In the genomic region with DNA sequence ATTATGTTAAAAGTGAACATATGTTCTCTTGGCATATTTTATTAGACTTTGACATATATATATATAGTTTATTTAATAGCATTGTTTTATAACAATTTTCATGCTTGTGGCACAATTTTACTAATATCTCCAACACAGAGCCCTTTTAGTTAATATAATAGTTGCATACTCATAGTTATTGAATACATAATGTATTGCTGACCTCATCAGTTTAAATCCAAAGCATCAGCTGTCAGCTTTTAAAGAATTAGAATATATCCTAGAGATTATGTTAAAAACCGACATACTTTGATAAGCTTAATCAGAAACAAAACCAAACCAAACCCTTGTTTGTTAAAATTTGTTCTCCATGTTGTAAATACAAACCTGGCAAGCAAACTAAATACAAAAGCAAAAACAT, we compare ENCODE assay signal across 27 cellular contexts.
DNase-seq lines count a peak whose midpoint lies in the region; ATAC-seq, FAIRE-seq and TF ChIP-seq lines count a peak whose summit lies in the region.
"Had no signal": no experiment of that assay in that cellular context is flagged by ENCODE, and none has a peak within 500 bp of the region (broad histone marks: within the 10 kb centered on the region; RNA-seq: fewer than 3 reads in every experiment).

No MANE protein-coding gene starts in this region.

- TF ChIP-seq RAD21 in HepG2 (CRISPR knock-in tag; IDR thresholded peaks at IDR 0.05) (no peak), A549 (conservative IDR thresholded peaks at IDR 0.05 in 1 of 2, IDR thresholded peaks at IDR 0.05 in 1 of 2) (no peak), K562 (CRISPR knock-in tag; conservative IDR thresholded peaks at IDR 0.05 in 1 of 2, IDR thresholded peaks at IDR 0.05 in 1 of 2) (no peak)

- in situ Hi-C loops in HepG2 (cut with HindIII; ENCODE audit: extremely low pct_ligation_motif_present, low pct_unique_long_range_greater_than_20kb): no loop called here
- in situ Hi-C loops in K562 (cut with MboI): no loop called here

- no peak for FAIRE-seq in HepG2 (lab: Jason Lieb, UNC)
- FAIRE-seq in A549 (lab: Jason Lieb, UNC): no peak
- no peak for FAIRE-seq in K562 (lab: Jason Lieb, UNC)
- FAIRE-seq in islet of Langerhans (lab: Jason Lieb, UNC): peak; percentile 92
- FAIRE-seq: GM12892, GM18507 had no signal

- 92% methylated on average over 1 of the region's 1 CpG for WGBS in HepG2 (ENCODE audit: low lambda C conversion rate)
- WGBS in right lobe of liver (ENCODE audit: insufficient coverage, low coverage, low lambda C conversion rate, missing lambda C conversion rate): 87% methylated on average over 1 of the region's 1 CpG
- whole genome bisulfite sequencing in A549 (ENCODE audit: missing lambda C conversion rate): 19% methylated on average over 1 of the region's 1 CpG
- WGBS in K562 (ENCODE audit: insufficient coverage, low coverage, missing lambda C conversion rate): 0% methylated on average over 1 of the region's 1 CpG

- TF ChIP-seq POLR2A in HepG2 (IDR thresholded peaks at IDR 0.05; ENCODE audit: insufficient read depth in 1 of 2, low read depth in 2 of 2, low read length in 2 of 2) (no peak), right lobe of liver (IDR thresholded peaks at IDR 0.05) (no peak), A549 (IDR thresholded peaks at IDR 0.05; ENCODE audit: low read length) (no peak), K562 (conservative IDR thresholded peaks at IDR 0.05) (no peak)

- H2AFZ ChIP-seq in HepG2 (ENCODE audit: low read length) (no peak overlapping the region), K562 (ENCODE audit: low read depth, low read length) (no peak overlapping the region)

- DNase-seq in HepG2 (ENCODE audit: low spot score): no peak
- no peak for DNase-seq in right lobe of liver
- no peak for DNase-seq in A549 (ENCODE audit: low read depth in 1 of 2, low spot score in 1 of 2)
- DNase-seq in K562 (ENCODE audit: extremely low read depth in 1 of 4, low spot score in 3 of 4): no peak
- no peak for DNase-seq in activated gamma-delta T cell treated with Interleukin-2 at 50 U/mL for 16 hours
- no peak for DNase-seq in NCI-H128 (lab: John Stamatoyannopoulos, UW; ENCODE audit: unreplicated experiment)
- DNase-seq in NCI-H524 treated with DMSO at 0.1 percent for 48 hours (lab: John Stamatoyannopoulos, UW): no peak
- DNase-seq: 8988T; ACHN; BE2C; C1 segment of cervical spinal cord; CD4-positive, alpha-beta memory T cell; CD4-positive, CD25-positive, alpha-beta regulatory T cell; CD8-positive, alpha-beta memory T cell; COR-L47; DMS 273 treated with DMSO at 0.1 percent for 48 hours; DMS153; DMS53; DMS79; DND-41; EL; GDM1 had no signal

- no TSS peak for BruUV-seq in HepG2 (replicated peaks; lab: Mats Ljungman, UMichigan)
- no TSS peak for BruUV-seq in K562 (replicated peaks; lab: Mats Ljungman, UMichigan)

- POLR2A ChIA-PET in HepG2 (lab: Yijun Ruan, JAX): no interaction called here
- POLR2A ChIA-PET in A549 (lab: Yijun Ruan, JAX): no interaction called here
- POLR2A ChIA-PET in K562 (lab: Yijun Ruan, JAX): no interaction called here

- no peaks in the 10 kb centered on the region for H4K20me1 ChIP-seq in HepG2 (ENCODE audit: insufficient read depth, low read length)
- no peaks in the 10 kb centered on the region for H4K20me1 ChIP-seq in K562 (replicated peaks; ENCODE audit: control insufficient read depth, insufficient read depth, low read length)
- H4K20me1 ChIP-seq: BLaER1 had no signal

- H3K4me3 ChIP-seq in HepG2 (replicated peaks in 1 of 3; ENCODE audit: insufficient read depth in 1 of 3, low read depth in 2 of 3, low read length in 3 of 3) (no peak overlapping the region), right lobe of liver (no peak overlapping the region), A549 (no peak overlapping the region), K562 (no peak overlapping the region)
- H3K4me3 ChIP-seq: BLaER1, GM12878 had no signal

- H3K27ac ChIP-seq in HepG2 (ENCODE audit: extremely low read length, insufficient read depth, low read length) (no peak overlapping the region), right lobe of liver (no peak overlapping the region), A549 (no peak overlapping the region), K562 (ENCODE audit: extremely low read depth, low read depth, low read length) (no peak overlapping the region)
- H3K27ac ChIP-seq: BLaER1 had no signal

- H3K9ac ChIP-seq in HepG2 (ENCODE audit: insufficient read depth, low read depth, low read length): no peak overlapping the region
- no peak overlapping the region for H3K9ac ChIP-seq in K562 (ENCODE audit: insufficient read depth in 1 of 2, low read depth in 2 of 2, low read length in 2 of 2)
- H3K9ac ChIP-seq: BLaER1 had no signal

- ATAC-seq in HepG2 (no peak), right lobe of liver (no peak), A549 (no peak), K562 (no peak)
- ATAC-seq: GM12878 had no signal

- H3K27me3 ChIP-seq in HepG2 (ENCODE audit: control insufficient read depth in 1 of 2, insufficient read depth in 2 of 2, low read length in 2 of 2) (no peaks in the 10 kb centered on the region), right lobe of liver (no peaks in the 10 kb centered on the region), K562 (ENCODE audit: control insufficient read depth in 2 of 2, insufficient read depth in 2 of 2, low read length in 2 of 2) (peaks cover 0 to 5% of the 10 kb centered on the region in 2 experiments; a peak in 1 of 5 replicates)
- H3K27me3 ChIP-seq: BE2C, BLaER1 had no signal

- intact Hi-C loops in HepG2 (cut with micrococcal nuclease; ENCODE audit: unreplicated experiment) (no loop called here), right lobe of liver (cut with DNase I) (no loop called here), K562 (cut with micrococcal nuclease) (no loop called here)

- CTCF ChIA-PET in HepG2 (lab: Yijun Ruan, JAX; ENCODE audit: low intra/inter-chr PET ratio, low total read pairs) (no interaction called here), A549 (lab: Yijun Ruan, JAX) (no interaction called here), K562 (lab: Yijun Ruan, JAX; ENCODE audit: low intra/inter-chr PET ratio) (no interaction called here)

- TF ChIP-seq CTCF in HepG2 (CRISPR knock-in tag; IDR thresholded peaks at IDR 0.05) (no peak), right lobe of liver (IDR thresholded peaks at IDR 0.05) (no peak), A549 (IDR thresholded peaks at IDR 0.05) (no peak), K562 (IDR thresholded peaks at IDR 0.05 in 2 of 3, conservative IDR thresholded peaks at IDR 0.05 in 1 of 3; ENCODE audit: insufficient read depth in 2 of 3, low read depth in 1 of 3, low read length in 3 of 3) (no peak)

- H3K9me3 ChIP-seq in HepG2 (ENCODE audit: low read length) (no peaks in the 10 kb centered on the region), right lobe of liver (no peaks in the 10 kb centered on the region), A549 (no peaks in the 10 kb centered on the region), K562 (replicated peaks; ENCODE audit: control insufficient read depth, insufficient read depth, low read depth, low read length) (no peaks in the 10 kb centered on the region)
- H3K9me3 ChIP-seq: BE2C, BLaER1 had no signal

- no peaks in the 10 kb centered on the region for H3K79me2 ChIP-seq in HepG2 (ENCODE audit: insufficient read depth, low read length)
- no peaks in the 10 kb centered on the region for H3K79me2 ChIP-seq in K562 (ENCODE audit: control insufficient read depth, insufficient read depth, low read length)

- H3K4me2 ChIP-seq in HepG2 (ENCODE audit: low read depth, low read length) (no peak overlapping the region), A549 (no peak overlapping the region), K562 (ENCODE audit: insufficient read depth, low read length) (no peak overlapping the region)
- H3K4me2 ChIP-seq: BLaER1 had no signal

- H3K4me1 ChIP-seq in HepG2 (ENCODE audit: insufficient read depth, low read length) (no peaks in the 10 kb centered on the region), right lobe of liver (peaks cover 0 to 2% (median 0%) of the 10 kb centered on the region in 4 donors), A549 (no peaks in the 10 kb centered on the region), K562 (replicated peaks in 1 of 2; ENCODE audit: control insufficient read depth in 2 of 2, insufficient read depth in 2 of 2, low read length in 2 of 2) (no peaks in the 10 kb centered on the region)
- H3K4me1 ChIP-seq: BLaER1 had no signal

- H3K36me3 ChIP-seq in HepG2 (replicated peaks in 1 of 2; ENCODE audit: control insufficient read depth in 1 of 2, insufficient read depth in 2 of 2, low read length in 2 of 2) (peaks cover 5 to 26% of the 10 kb centered on the region in 2 experiments; a peak in 3 of 5 replicates), right lobe of liver (peaks cover 0 to 11% (median 5%) of the 10 kb centered on the region in 4 donors), K562 (ENCODE audit: control insufficient read depth, insufficient read depth, low read length) (no peaks in the 10 kb centered on the region)
- H3K36me3 ChIP-seq: BE2C, BLaER1 had no signal

- TF ChIP-seq EP300 in HepG2 (IDR thresholded peaks at IDR 0.05; ENCODE audit: low read depth in 2 of 2, low read length in 2 of 2) (no peak), HepG2 (CRISPR knock-in tag; IDR thresholded peaks at IDR 0.05; ENCODE audit: borderline replicate concordance) (no peak), A549 (IDR thresholded peaks at IDR 0.05) (no peak), K562 (IDR thresholded peaks at IDR 0.05; ENCODE audit: low read length) (no peak)

- no peaks in the 10 kb centered on the region for H3K9me1 ChIP-seq in K562 (ENCODE audit: control insufficient read depth, insufficient read depth, low read length)

TF ChIP-seq in HepG2, 621 proteins besides CTCF, POLR2A, EP300 and RAD21 (continues in another document):
- no peak for TF ChIP-seq MIXL1 (CRISPR knock-in tag; IDR thresholded peaks at IDR 0.05)

TF ChIP-seq in A549, 52 proteins besides CTCF, POLR2A, EP300 and RAD21 (continues in another document):
- no peak for TF ChIP-seq SMC3 (IDR thresholded peaks at IDR 0.05)
- no peak for TF ChIP-seq POLR2AphosphoS2 (conservative IDR thresholded peaks at IDR 0.05; ENCODE audit: low read length)
- no peak for TF ChIP-seq NPAS2 (CRISPR knock-in tag; IDR thresholded peaks at IDR 0.05; ENCODE audit: borderline replicate concordance)
- TF ChIP-seq MAFK (IDR thresholded peaks at IDR 0.05; ENCODE audit: partially characterized antibody): peak; percentile 68
- no peak for TF ChIP-seq BHLHE40 (IDR thresholded peaks at IDR 0.05; ENCODE audit: low read depth, low read length)
- no peak for TF ChIP-seq RFX5 (IDR thresholded peaks at IDR 0.05)

TF ChIP-seq in K562, 482 proteins besides CTCF, POLR2A, EP300 and RAD21:
- TF ChIP-seq MAFF (IDR thresholded peaks at IDR 0.05; ENCODE audit: low read length): peak; percentile 49; the same call in 1 of the 2 replicates
- TF ChIP-seq PURB (CRISPR knock-in tag; IDR thresholded peaks at IDR 0.05; ENCODE audit: low read depth): no peak
- peak; percentile 73; the same call in 1 of the 2 replicates for TF ChIP-seq MAFK (IDR thresholded peaks at IDR 0.05; ENCODE audit: low read length)
- peak; percentile 74 for TF ChIP-seq ZNF316 (IDR thresholded peaks at IDR 0.05)
TF ChIP-seq in K562: peak in this region for 3.
